In the genomic region with DNA sequence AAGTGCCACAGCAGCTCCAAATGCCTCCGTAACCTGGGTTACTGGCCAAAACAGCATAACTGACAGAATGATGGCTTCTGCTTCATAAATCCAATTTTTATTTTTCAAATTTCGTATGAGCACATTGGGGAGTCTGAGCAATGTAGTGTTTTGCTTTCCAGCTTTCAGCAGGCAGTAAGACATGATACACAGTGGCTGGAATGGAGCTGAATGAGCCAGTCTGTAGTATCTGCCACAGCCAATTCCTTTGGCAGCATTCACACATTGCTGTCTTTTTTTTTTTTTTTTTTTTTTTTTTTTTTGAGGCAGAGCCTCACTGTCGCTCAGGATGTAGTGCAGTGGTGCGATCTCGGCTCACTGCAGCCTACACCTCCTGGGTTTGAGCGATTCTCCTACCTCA, we compare ENCODE assay signal across 2 cellular contexts.
TF ChIP-seq lines count a peak whose summit lies in the region.

No MANE protein-coding gene starts in this region.

TF ChIP-seq in SK-N-SH treated with all-trans-retinoic acid at 6 μM for 48 hours, 23 proteins besides CTCF, POLR2A, EP300 and RAD21 (continued from another document):
- TF ChIP-seq, protein P1, sequence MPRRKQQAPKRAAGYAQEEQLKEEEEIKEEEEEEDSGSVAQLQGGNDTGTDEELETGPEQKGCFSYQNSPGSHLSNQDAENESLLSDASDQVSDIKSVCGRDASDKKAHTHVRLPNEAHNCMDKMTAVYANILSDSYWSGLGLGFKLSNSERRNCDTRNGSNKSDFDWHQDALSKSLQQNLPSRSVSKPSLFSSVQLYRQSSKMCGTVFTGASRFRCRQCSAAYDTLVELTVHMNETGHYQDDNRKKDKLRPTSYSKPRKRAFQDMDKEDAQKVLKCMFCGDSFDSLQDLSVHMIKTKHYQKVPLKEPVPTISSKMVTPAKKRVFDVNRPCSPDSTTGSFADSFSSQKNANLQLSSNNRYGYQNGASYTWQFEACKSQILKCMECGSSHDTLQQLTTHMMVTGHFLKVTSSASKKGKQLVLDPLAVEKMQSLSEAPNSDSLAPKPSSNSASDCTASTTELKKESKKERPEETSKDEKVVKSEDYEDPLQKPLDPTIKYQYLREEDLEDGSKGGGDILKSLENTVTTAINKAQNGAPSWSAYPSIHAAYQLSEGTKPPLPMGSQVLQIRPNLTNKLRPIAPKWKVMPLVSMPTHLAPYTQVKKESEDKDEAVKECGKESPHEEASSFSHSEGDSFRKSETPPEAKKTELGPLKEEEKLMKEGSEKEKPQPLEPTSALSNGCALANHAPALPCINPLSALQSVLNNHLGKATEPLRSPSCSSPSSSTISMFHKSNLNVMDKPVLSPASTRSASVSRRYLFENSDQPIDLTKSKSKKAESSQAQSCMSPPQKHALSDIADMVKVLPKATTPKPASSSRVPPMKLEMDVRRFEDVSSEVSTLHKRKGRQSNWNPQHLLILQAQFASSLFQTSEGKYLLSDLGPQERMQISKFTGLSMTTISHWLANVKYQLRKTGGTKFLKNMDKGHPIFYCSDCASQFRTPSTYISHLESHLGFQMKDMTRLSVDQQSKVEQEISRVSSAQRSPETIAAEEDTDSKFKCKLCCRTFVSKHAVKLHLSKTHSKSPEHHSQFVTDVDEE (CRISPR knock-in tag; IDR thresholded peaks at IDR 0.05) = no peak
- TF ChIP-seq, protein P2, sequence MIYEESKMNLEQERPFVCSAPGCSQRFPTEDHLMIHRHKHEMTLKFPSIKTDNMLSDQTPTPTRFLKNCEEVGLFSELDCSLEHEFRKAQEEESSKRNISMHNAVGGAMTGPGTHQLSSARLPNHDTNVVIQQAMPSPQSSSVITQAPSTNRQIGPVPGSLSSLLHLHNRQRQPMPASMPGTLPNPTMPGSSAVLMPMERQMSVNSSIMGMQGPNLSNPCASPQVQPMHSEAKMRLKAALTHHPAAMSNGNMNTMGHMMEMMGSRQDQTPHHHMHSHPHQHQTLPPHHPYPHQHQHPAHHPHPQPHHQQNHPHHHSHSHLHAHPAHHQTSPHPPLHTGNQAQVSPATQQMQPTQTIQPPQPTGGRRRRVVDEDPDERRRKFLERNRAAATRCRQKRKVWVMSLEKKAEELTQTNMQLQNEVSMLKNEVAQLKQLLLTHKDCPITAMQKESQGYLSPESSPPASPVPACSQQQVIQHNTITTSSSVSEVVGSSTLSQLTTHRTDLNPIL (CRISPR knock-in tag; IDR thresholded peaks at IDR 0.05; ENCODE audit: low read depth) = no peak
- TF ChIP-seq CSDC2 (CRISPR knock-in tag; IDR thresholded peaks at IDR 0.05) = no peak
- TF ChIP-seq OSR1 (CRISPR knock-in tag; IDR thresholded peaks at IDR 0.05) = no peak
- no peak for TF ChIP-seq TOX (CRISPR knock-in tag; IDR thresholded peaks at IDR 0.05; ENCODE audit: borderline replicate concordance)

TF ChIP-seq in SK-N-SH, 30 proteins besides CTCF, POLR2A, EP300 and RAD21 (continued from another document):
- TF ChIP-seq ELF1 (IDR thresholded peaks at IDR 0.05) = no peak
- TF ChIP-seq, protein P3, sequence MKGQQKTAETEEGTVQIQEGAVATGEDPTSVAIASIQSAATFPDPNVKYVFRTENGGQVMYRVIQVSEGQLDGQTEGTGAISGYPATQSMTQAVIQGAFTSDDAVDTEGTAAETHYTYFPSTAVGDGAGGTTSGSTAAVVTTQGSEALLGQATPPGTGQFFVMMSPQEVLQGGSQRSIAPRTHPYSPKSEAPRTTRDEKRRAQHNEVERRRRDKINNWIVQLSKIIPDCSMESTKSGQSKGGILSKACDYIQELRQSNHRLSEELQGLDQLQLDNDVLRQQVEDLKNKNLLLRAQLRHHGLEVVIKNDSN (IDR thresholded peaks at IDR 0.05; ENCODE audit: borderline replicate concordance, low read depth) = no peak
